In the genomic region with DNA sequence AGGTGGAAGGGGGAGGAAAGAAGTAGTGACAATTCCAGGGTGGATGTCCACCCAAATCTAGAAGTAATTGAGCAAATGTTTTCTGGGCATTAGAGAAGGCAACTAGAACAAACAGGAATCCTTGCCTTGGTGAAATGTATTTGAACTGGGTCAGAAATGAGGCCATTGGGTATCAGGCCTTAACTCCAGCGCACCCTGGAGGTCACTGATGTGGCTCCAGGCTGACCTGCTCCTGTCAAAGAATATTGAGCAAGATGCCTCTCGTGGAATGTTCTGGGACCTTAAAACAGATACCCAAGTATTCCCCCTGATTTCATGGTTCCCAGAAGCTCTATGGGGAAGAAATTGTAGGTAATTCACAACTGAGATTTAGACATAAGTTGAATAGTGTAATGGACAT, we compare ENCODE assay signal across 8 cellular contexts. TPM values are rescaled to one million over a fixed set of nuclear protein-coding genes. Genes with fewer than 3 reads are reported as not detected.
DNase-seq lines count a peak whose midpoint lies in the region; ATAC-seq and FAIRE-seq lines count a peak whose summit lies in the region.

No MANE protein-coding gene starts in this region.

- H3K9me3 Mint-ChIP-seq in activated naive CD4-positive, alpha-beta T cell treated with anti-CD3 and anti-CD28 coated beads, Interleukin-2, amount 10 ng/mL, durations not matched to agents 7 days and 5 days: no peaks in the 10 kb centered on the region

- no peaks in the 10 kb centered on the region for H3K36me3 Mint-ChIP-seq in activated naive CD4-positive, alpha-beta T cell treated with anti-CD3 and anti-CD28 coated beads, Interleukin-2, amount 10 ng/mL, durations not matched to agents 7 days and 5 days

- CTCF ChIA-PET in activated naive CD4-positive, alpha-beta T cell treated with anti-CD3 and anti-CD28 coated beads, Interleukin-2, amount 10 ng/mL, durations not matched to agents 7 days and 5 days (lab: Charles Lee): interaction anchor here (0.9 kb wide), 1 partner anchor 68 kb away, joined by 3 read pairs; no protein-coding TSS in a partner anchor

- H3K4me1 ChIP-seq in small intestine (ENCODE audit: control insufficient read depth in 2 of 2, insufficient read depth in 1 of 2, low read depth in 1 of 2, low read length in 1 of 2): no peaks in the 10 kb centered on the region

- WGBS in small intestine, 3 donors: 0 to 42% (median 36%) methylated on average over 2 of the region's 2 CpGs

- no peak overlapping the region for H3K4me3 Mint-ChIP-seq in activated naive CD4-positive, alpha-beta T cell treated with anti-CD3 and anti-CD28 coated beads, Interleukin-2, amount 10 ng/mL, durations not matched to agents 7 days and 5 days

- H3K36me3 ChIP-seq in small intestine (ENCODE audit: control insufficient read depth in 2 of 2, insufficient read depth in 2 of 2, low read length in 2 of 2): no peaks in the 10 kb centered on the region

- H3K4me3 ChIP-seq in small intestine (ENCODE audit: low read depth in 1 of 2, low read length in 2 of 2): no peak overlapping the region

- no peak overlapping the region for H3K27ac ChIP-seq in small intestine (ENCODE audit: low read depth in 1 of 2, low read length in 1 of 2)

- FAIRE-seq in GM19239 (lab: Jason Lieb, UNC): peak; percentile 87
- FAIRE-seq in small intestine (lab: Jason Lieb, UNC): no peak

- no peak overlapping the region for H3K27ac Mint-ChIP-seq in activated naive CD4-positive, alpha-beta T cell treated with anti-CD3 and anti-CD28 coated beads, Interleukin-2, amount 10 ng/mL, durations not matched to agents 7 days and 5 days

- H3K4me1 Mint-ChIP-seq in activated naive CD4-positive, alpha-beta T cell treated with anti-CD3 and anti-CD28 coated beads, Interleukin-2, amount 10 ng/mL, durations not matched to agents 7 days and 5 days: peaks cover 31% of the 10 kb centered on the region

- no peak for ATAC-seq in HG03108 (IDR thresholded peaks at IDR 0.05; ENCODE audit: unreplicated experiment)

- peak; percentile 29 for DNase-seq in AG08396 (ENCODE audit: low spot score)
- peak; percentile 37 for DNase-seq in GM19239 (ENCODE audit: insufficient read length, low spot score)
- DNase-seq in SKM-1 treated with dmso at 0.1 percent for 144 hours (lab: John Stamatoyannopoulos, UW; ENCODE audit: unreplicated experiment): peak; percentile 52
- peak; percentile 23 for DNase-seq in fibroblast of peridontal ligament (ENCODE audit: extremely low read depth)
- peak; percentile 53 for DNase-seq in small intestine
- no peak for DNase-seq in NCI-H2171 treated with DMSO at 0.1 percent for 48 hours (lab: John Stamatoyannopoulos, UW)
- no peak for DNase-seq in activated naive CD4-positive, alpha-beta T cell treated with anti-CD3 and anti-CD28 coated beads, Interleukin-2, amount 10 ng/mL, durations not matched to agents 7 days and 5 days

- no peaks in the 10 kb centered on the region for H3K9me3 ChIP-seq in small intestine (ENCODE audit: control insufficient read depth, low read depth)

- H3K27me3 Mint-ChIP-seq in activated naive CD4-positive, alpha-beta T cell treated with anti-CD3 and anti-CD28 coated beads, Interleukin-2, amount 10 ng/mL, durations not matched to agents 7 days and 5 days: peaks cover 49% of the 10 kb centered on the region

- H3K27me3 ChIP-seq in small intestine (ENCODE audit: control insufficient read depth in 2 of 2, insufficient read depth in 2 of 2, low read length in 2 of 2): no peaks in the 10 kb centered on the region

RNA-seq across cellular contexts. Expression of gene HLA-DPB1, which starts 6.9 kb away (rescaled TPM):
- 100 to 1,000 TPM in 1 of 3 donors, 10 to 100 TPM in 2; 14.3 to 150 (median 66.8) TPM for polyA plus RNA-seq in small intestine

RNA-seq across cellular contexts. Expression of gene HLA-DPA1, which starts 9.3 kb away (rescaled TPM):
- 10 to 100 TPM in 2 of 3 donors, 1 to 10 TPM in 1; 9.4 to 86.7 (median 32.1) TPM for polyA plus RNA-seq in small intestine

Comparison
In these comparisons a context has a peak if more than half of its experiments do, and no peak if none do; other contexts are left out.
1. DNase-seq: peak in AG08396 (single experiment), GM19239 (single experiment), SKM-1 treated with dmso at 0.1 percent for 144 hours (single experiment), fibroblast of peridontal ligament (single experiment) and small intestine (single experiment); none in NCI-H2171 treated with DMSO at 0.1 percent for 48 hours (single experiment) and activated naive CD4-positive, alpha-beta T cell treated with anti-CD3 and anti-CD28 coated beads, Interleukin-2, amount 10 ng/mL, durations not matched to agents 7 days and 5 days (single experiment).